Comparison of ENCODE assay signal across 13 cellular contexts in the genomic region with DNA sequence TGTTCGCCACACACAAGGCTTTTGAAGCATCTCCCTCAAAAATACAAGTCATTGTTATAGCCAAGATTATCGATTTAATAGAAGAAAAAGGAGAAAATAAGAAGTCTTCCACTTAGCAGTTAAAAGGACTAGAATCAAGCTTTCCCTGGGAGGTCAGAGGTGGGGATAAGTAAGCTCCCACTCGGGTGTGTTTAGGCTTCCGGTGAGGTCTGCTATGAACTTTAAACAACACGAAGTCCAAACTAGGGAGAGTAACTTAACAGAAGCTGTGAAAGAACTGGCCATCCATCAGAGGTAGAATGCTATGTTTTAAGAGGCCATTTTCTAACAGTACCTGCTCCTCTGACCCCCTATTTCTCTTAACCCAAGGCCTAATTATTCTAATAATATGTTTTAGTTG.
A peak's percentile ranks its signal among the peaks of the same experiment; 100 is the strongest.
DNase-seq lines count a peak whose midpoint lies in the region; ATAC-seq and TF ChIP-seq lines count a peak whose summit lies in the region.
"Had no signal": no experiment of that assay in that cellular context is flagged by ENCODE, and none has a peak within 500 bp of the region (broad histone marks: within the 10 kb centered on the region; RNA-seq: fewer than 3 reads in every experiment).

No MANE protein-coding gene starts in this region.

- peak overlapping the region; percentile 17 for H3K4me3 ChIP-seq in CD8-positive, alpha-beta memory T cell (ENCODE audit: low read length)
- H3K4me3 ChIP-seq: SJSA1 had no signal

- H3K27me3 Mint-ChIP-seq in CD8-positive, alpha-beta memory T cell = no peaks in the 10 kb centered on the region
- H3K27me3 Mint-ChIP-seq in IgD-negative memory B cell (no peaks in the 10 kb centered on the region), natural killer cell (ENCODE audit: low read depth in 2 of 2) (no peaks in the 10 kb centered on the region)
- no peaks in the 10 kb centered on the region for H3K27me3 Mint-ChIP-seq in activated naive CD8-positive, alpha-beta T cell treated with anti-CD3 and anti-CD28 coated beads, Interleukin-2, amount 50 U/mL, for 24 hours

- ATAC-seq in activated naive CD8-positive, alpha-beta T cell treated with anti-CD3 and anti-CD28 coated beads, Interleukin-2, amount 50 U/mL, for 24 hours = no peak
- no peak for ATAC-seq in natural killer cell
- no peak for ATAC-seq in GM21381 (IDR thresholded peaks at IDR 0.05; ENCODE audit: unreplicated experiment)

- peak overlapping the region; percentile 92 to 100 (median 98) for H3K27ac Mint-ChIP-seq in CD8-positive, alpha-beta memory T cell
- peak overlapping the region; percentile 92 to 100 (median 99) for H3K27ac Mint-ChIP-seq in IgD-negative memory B cell
- H3K27ac Mint-ChIP-seq in activated naive CD8-positive, alpha-beta T cell treated with anti-CD3 and anti-CD28 coated beads, Interleukin-2, amount 50 U/mL, for 24 hours = peak overlapping the region; percentile 59
- H3K27ac Mint-ChIP-seq in natural killer cell = peak overlapping the region; percentile 85 to 91

- no peaks in the 10 kb centered on the region for H3K36me3 ChIP-seq in CD8-positive, alpha-beta memory T cell (ENCODE audit: insufficient read depth, low read length)

- peaks cover 0 to 19% (median 5%) of the 10 kb centered on the region in 3 donors for H3K36me3 Mint-ChIP-seq in CD8-positive, alpha-beta memory T cell
- H3K36me3 Mint-ChIP-seq in IgD-negative memory B cell (peaks cover 8% of the 10 kb centered on the region), natural killer cell (peaks cover 3% of the 10 kb centered on the region)
- H3K36me3 Mint-ChIP-seq in activated naive CD8-positive, alpha-beta T cell treated with anti-CD3 and anti-CD28 coated beads, Interleukin-2, amount 50 U/mL, for 24 hours (ENCODE audit: low read depth) = peaks cover 21% of the 10 kb centered on the region

- peaks cover 95 to 98% (median 98%) of the 10 kb centered on the region in 3 donors for H3K4me1 Mint-ChIP-seq in CD8-positive, alpha-beta memory T cell
- H3K4me1 Mint-ChIP-seq in IgD-negative memory B cell (peaks cover 66 to 81% (median 73%) of the 10 kb centered on the region in 3 donors), natural killer cell (peaks cover 75 to 83% of the 10 kb centered on the region in 2 donors)
- peaks cover 91% of the 10 kb centered on the region for H3K4me1 Mint-ChIP-seq in activated naive CD8-positive, alpha-beta T cell treated with anti-CD3 and anti-CD28 coated beads, Interleukin-2, amount 50 U/mL, for 24 hours

- peak overlapping the region; percentile 37 to 94 (median 81) for H3K4me3 Mint-ChIP-seq in CD8-positive, alpha-beta memory T cell
- peak overlapping the region in 3 of 4 donors; percentile 66 to 88 (median 83) for H3K4me3 Mint-ChIP-seq in IgD-negative memory B cell
- no peak overlapping the region for H3K4me3 Mint-ChIP-seq in activated naive CD8-positive, alpha-beta T cell treated with anti-CD3 and anti-CD28 coated beads, Interleukin-2, amount 50 U/mL, for 24 hours
- H3K4me3 Mint-ChIP-seq in natural killer cell = peak overlapping the region; percentile 84

- DNase-seq in CD8-positive, alpha-beta memory T cell = no peak
- no peak for DNase-seq in activated naive CD8-positive, alpha-beta T cell treated with anti-CD3 and anti-CD28 coated beads, Interleukin-2, amount 50 U/mL, for 24 hours
- DNase-seq in natural killer cell = no peak
- no peak for DNase-seq in NCI-H748 (lab: John Stamatoyannopoulos, UW; ENCODE audit: unreplicated experiment)
- DNase-seq in RPMI8226 = no peak
- no peak for DNase-seq in NCI-H2029 treated with DMSO at 0.1 percent for 48 hours (lab: John Stamatoyannopoulos, UW)
- DNase-seq: activated CD4-positive, CD25-positive, alpha-beta regulatory T cell; activated gamma-delta T cell; NCI-H748 treated with DMSO at 0.1 percent for 48 hours; trophoblast cell had no signal

- H3K9me3 ChIP-seq in CD8-positive, alpha-beta memory T cell (ENCODE audit: low read length) = no peaks in the 10 kb centered on the region
- H3K9me3 ChIP-seq: SJSA1 had no signal

- POLR2A ChIA-PET in CD8-positive, alpha-beta memory T cell (lab: Charles Lee) = interaction anchor here (1.7 kb wide), 1 partner anchor 169 kb away, joined by 5 read pairs; a partner anchor contains a TSS

- peak overlapping the region; percentile 4 for H3K27ac ChIP-seq in CD8-positive, alpha-beta memory T cell (ENCODE audit: low read depth, low read length)
- H3K27ac ChIP-seq: SJSA1 had no signal

- no peaks in the 10 kb centered on the region for H3K9me3 Mint-ChIP-seq in CD8-positive, alpha-beta memory T cell
- peaks cover 0 to 5% (median 0%) of the 10 kb centered on the region in 3 donors for H3K9me3 Mint-ChIP-seq in IgD-negative memory B cell
- peaks cover 5% of the 10 kb centered on the region for H3K9me3 Mint-ChIP-seq in activated naive CD8-positive, alpha-beta T cell treated with anti-CD3 and anti-CD28 coated beads, Interleukin-2, amount 50 U/mL, for 24 hours
- peaks cover 0 to 1% of the 10 kb centered on the region in 2 donors for H3K9me3 Mint-ChIP-seq in natural killer cell

- no peaks in the 10 kb centered on the region for H3K27me3 ChIP-seq in CD8-positive, alpha-beta memory T cell (ENCODE audit: insufficient read depth, low read length, poor library complexity, severe bottlenecking)
- H3K27me3 ChIP-seq: SJSA1 had no signal

- no peak for TF ChIP-seq CTCF in natural killer cell (IDR thresholded peaks at IDR 0.05)

- intact Hi-C loops in natural killer cell (cut with micrococcal nuclease) = loop anchor here (2.0 kb wide), 1 partner anchor 24 kb away; no protein-coding TSS in a partner anchor

- CTCF ChIA-PET in CD8-positive, alpha-beta memory T cell (lab: Charles Lee) = interaction anchor here (0.7 to 2.6 kb wide), 10 partner anchors 9 to 298 kb away, joined by 3 to 14 read pairs (median 4); a partner anchor contains a TSS

- peaks cover 96% of the 10 kb centered on the region for H3K4me1 ChIP-seq in CD8-positive, alpha-beta memory T cell (ENCODE audit: insufficient read depth, low read length)
- H3K4me1 ChIP-seq: SJSA1 had no signal
